In genomic region chr17:81714412-81715106, GRCh38 we compare ENCODE assay signal across 17 cellular contexts. TPM values are rescaled to one million over a fixed set of nuclear protein-coding genes. Genes with fewer than 3 reads are reported as not detected.
A peak's percentile ranks its signal among the peaks of the same experiment; 100 is the strongest.
DNase-seq lines count a peak whose midpoint lies in the region; ATAC-seq and TF ChIP-seq lines count a peak whose summit lies in the region.
"Had no signal": no experiment of that assay in that cellular context is flagged by ENCODE, and none has a peak within 500 bp of the region (broad histone marks: within the 10 kb centered on the region; RNA-seq: fewer than 3 reads in every experiment).

No MANE protein-coding gene starts in this region.

- TF ChIP-seq CTCF in 22Rv1 (IDR thresholded peaks at IDR 0.05), result no peak
- no peak for TF ChIP-seq CTCF in VCaP (conservative IDR thresholded peaks at IDR 0.05)

- H3K27me3 Mint-ChIP-seq in CD4-positive, CD25-positive, alpha-beta regulatory T cell, result no peaks in the 10 kb centered on the region

- no peaks in the 10 kb centered on the region for H3K27me3 ChIP-seq in CD4-positive, CD25-positive, alpha-beta regulatory T cell (ENCODE audit: control insufficient read depth, insufficient read depth, low read length)
- no peaks in the 10 kb centered on the region for H3K27me3 ChIP-seq in mucosa of rectum (ENCODE audit: control insufficient read depth in 2 of 2, insufficient read depth in 2 of 2, low read length in 2 of 2)
- H3K27me3 ChIP-seq: heart right ventricle, testis had no signal

- peak overlapping the region in 3 of 4 donors; percentile 44 to 69 (median 60) for H3K4me3 Mint-ChIP-seq in CD4-positive, CD25-positive, alpha-beta regulatory T cell

- ATAC-seq in CD4-positive, CD25-positive, alpha-beta regulatory T cell (ENCODE audit: low read depth in 2 of 2), result no peak
- no peak for ATAC-seq in sciatic nerve
- ATAC-seq in HG03457 (IDR thresholded peaks at IDR 0.05; ENCODE audit: unreplicated experiment), result no peak
- ATAC-seq: activated T-cell treated with anti-CD3 and anti-CD28 coated beads, Interleukin-2, amount 50 U/mL, for 72 hours had no signal

- H3K27ac Mint-ChIP-seq in CD4-positive, CD25-positive, alpha-beta regulatory T cell, result no peak overlapping the region
- H3K27ac Mint-ChIP-seq: activated T-cell treated with anti-CD3 and anti-CD28 coated beads, Interleukin-2, amount 50 U/mL, for 72 hours had no signal

- intact Hi-C loops in sciatic nerve (cut with DNase I), result no loop called here

- no peaks in the 10 kb centered on the region for H3K36me3 Mint-ChIP-seq in CD4-positive, CD25-positive, alpha-beta regulatory T cell

- no peak overlapping the region for H3K4me3 ChIP-seq in CD4-positive, CD25-positive, alpha-beta regulatory T cell (ENCODE audit: low read depth, low read length)
- peak overlapping the region; percentile 75 to 76 for H3K4me3 ChIP-seq in mucosa of rectum (ENCODE audit: low read length in 2 of 2)
- H3K4me3 ChIP-seq: GM23248, heart right ventricle, testis had no signal

- H3K4me1 Mint-ChIP-seq in CD4-positive, CD25-positive, alpha-beta regulatory T cell, result peaks cover 0 to 19% (median 4%) of the 10 kb centered on the region in 4 donors

- H3K9ac ChIP-seq in mucosa of rectum (ENCODE audit: low read depth in 1 of 2, low read length in 2 of 2), result peak overlapping the region in 1 of 2 donors; percentile 77
- H3K9ac ChIP-seq: GM23248 had no signal

- peak overlapping the region; percentile 97 for H3K27ac ChIP-seq in 22Rv1
- H3K27ac ChIP-seq in CD4-positive, CD25-positive, alpha-beta regulatory T cell (ENCODE audit: insufficient read depth, low read length, poor library complexity, severe bottlenecking), result no peak overlapping the region
- H3K27ac ChIP-seq in VCaP, result peak overlapping the region; percentile 94
- peak overlapping the region in 1 of 2 donors; percentile 83 for H3K27ac ChIP-seq in mucosa of rectum (ENCODE audit: low read depth in 2 of 2, low read length in 2 of 2)
- H3K27ac ChIP-seq: GM23248, heart right ventricle, SK-N-MC, testis had no signal

- DNase-seq in CD4-positive, CD25-positive, alpha-beta regulatory T cell, result no peak
- DNase-seq in GDM1 (lab: John Stamatoyannopoulos, UW) (no peak), sciatic nerve (ENCODE audit: low spot score) (no peak), NCI-H1436 treated with DMSO at 0.1 percent for 48 hours (lab: John Stamatoyannopoulos, UW) (no peak)
- DNase-seq: activated T-cell treated with anti-CD3 and anti-CD28 coated beads, Interleukin-2, amount 50 U/mL, for 72 hours; amniotic stem cell; cerebellar nuclear complex; effector memory CD4-positive, alpha-beta T cell; GM23248; NCI-H1092 treated with DMSO at 0.1 percent for 48 hours had no signal

- H3K4me1 ChIP-seq in CD4-positive, CD25-positive, alpha-beta regulatory T cell (ENCODE audit: control insufficient read depth, insufficient read depth, low read length, poor library complexity, severe bottlenecking), result peaks cover 32% of the 10 kb centered on the region
- H3K4me1 ChIP-seq in mucosa of rectum (ENCODE audit: control insufficient read depth in 2 of 2, insufficient read depth in 2 of 2, low read length in 2 of 2), result peaks cover 32 to 35% of the 10 kb centered on the region in 2 donors

- H3K36me3 ChIP-seq in CD4-positive, CD25-positive, alpha-beta regulatory T cell (ENCODE audit: control insufficient read depth, insufficient read depth, low read length), result no peaks in the 10 kb centered on the region
- H3K36me3 ChIP-seq in mucosa of rectum (ENCODE audit: control insufficient read depth in 2 of 2, insufficient read depth in 2 of 2, low read length in 2 of 2), result peaks cover 0 to 6% of the 10 kb centered on the region in 2 donors

- H3K9me3 Mint-ChIP-seq in CD4-positive, CD25-positive, alpha-beta regulatory T cell, result no peaks in the 10 kb centered on the region
- H3K9me3 Mint-ChIP-seq: activated T-cell treated with anti-CD3 and anti-CD28 coated beads, Interleukin-2, amount 50 U/mL, for 72 hours had no signal

- no peaks in the 10 kb centered on the region for H3K9me3 ChIP-seq in CD4-positive, CD25-positive, alpha-beta regulatory T cell (ENCODE audit: control insufficient read depth in 2 of 2, low read length in 2 of 2)
- no peaks in the 10 kb centered on the region for H3K9me3 ChIP-seq in mucosa of rectum (ENCODE audit: control insufficient read depth in 2 of 2, low read length in 2 of 2)
- H3K9me3 ChIP-seq: heart right ventricle, testis had no signal

RNA-seq across cellular contexts. Expression of gene SLC25A10, which starts 2.5 kb away (rescaled TPM):
- 2.5 TPM for total RNA-seq in CD4-positive, CD25-positive, alpha-beta regulatory T cell
- polyA plus RNA-seq in CD4-positive, CD25-positive, alpha-beta regulatory T cell, result 1 to 10 TPM; 3.4 to 4.3 (median 3.7) TPM
- 23.0 TPM for total RNA-seq in sciatic nerve

RNA-seq across cellular contexts. Expression of gene MRPL12, which starts 11.4 kb away (rescaled TPM):
- 18.5 TPM for total RNA-seq in CD4-positive, CD25-positive, alpha-beta regulatory T cell
- 10 to 100 TPM; 45.1 to 49.2 (median 47.2) TPM for polyA plus RNA-seq in CD4-positive, CD25-positive, alpha-beta regulatory T cell
- total RNA-seq in sciatic nerve, result 23.6 TPM

RNA-seq across cellular contexts. Expression of gene HGS, which starts 30.7 kb away (rescaled TPM):
- total RNA-seq in CD4-positive, CD25-positive, alpha-beta regulatory T cell, result 148 TPM
- polyA plus RNA-seq in CD4-positive, CD25-positive, alpha-beta regulatory T cell, result 10 to 100 TPM; 23.4 to 30.5 (median 27.7) TPM
- total RNA-seq in sciatic nerve, result 79.8 TPM

RNA-seq across cellular contexts. Expression of gene ARL16, which starts 31.0 kb away (rescaled TPM):
- 34.7 TPM for total RNA-seq in CD4-positive, CD25-positive, alpha-beta regulatory T cell
- 10 to 100 TPM; 24.7 to 27.7 (median 26.3) TPM for polyA plus RNA-seq in CD4-positive, CD25-positive, alpha-beta regulatory T cell
- 31.8 TPM for total RNA-seq in sciatic nerve

RNA-seq across cellular contexts. Expression of gene CCDC137, which starts 48.0 kb away (rescaled TPM):
- total RNA-seq in CD4-positive, CD25-positive, alpha-beta regulatory T cell, result 30.4 TPM
- 10 to 100 TPM; 10.2 to 14.3 (median 12.0) TPM for polyA plus RNA-seq in CD4-positive, CD25-positive, alpha-beta regulatory T cell
- 10.2 TPM for total RNA-seq in sciatic nerve
